9 cellular contexts compared by ENCODE assay signal in genomic region chr14:78254911-78255431, GRCh38.
DNase-seq lines count a peak whose midpoint lies in the region; TF ChIP-seq lines count a peak whose summit lies in the region.
"Had no signal": no experiment of that assay in that cellular context is flagged by ENCODE, and none has a peak within 500 bp of the region (broad histone marks: within the 10 kb centered on the region; RNA-seq: fewer than 3 reads in every experiment).

No MANE protein-coding gene starts in this region.

- H3K23ac ChIP-seq in mesendoderm (ENCODE audit: low read length), result no peak overlapping the region

- no peak overlapping the region for H2BK15ac ChIP-seq in mesendoderm (replicated peaks; ENCODE audit: low read depth)

- no CpG with 5 or more reads among the region's 9 CpGs for WGBS in mesendoderm (ENCODE audit: extremely low coverage, insufficient coverage, low lambda C conversion rate)

- H3K56ac ChIP-seq in mesendoderm (ENCODE audit: low read length), result no peak overlapping the region

- no peak overlapping the region for H3K18ac ChIP-seq in mesendoderm (ENCODE audit: low read length)

- no peak for TF ChIP-seq CTCF in colonic mucosa (IDR thresholded peaks at IDR 0.05)

- H3K27ac ChIP-seq in colonic mucosa (no peak overlapping the region), mesendoderm (ENCODE audit: low read depth, low read length) (no peak overlapping the region)
- H3K27ac ChIP-seq: HL-60 had no signal

- H3K27me3 ChIP-seq in colonic mucosa (no peaks in the 10 kb centered on the region), mesendoderm (ENCODE audit: insufficient read depth, low read length, poor library complexity) (no peaks in the 10 kb centered on the region)

- no peak overlapping the region for H3K4ac ChIP-seq in mesendoderm (ENCODE audit: low read depth, low read length)

- H4K8ac ChIP-seq in mesendoderm (ENCODE audit: low read depth, low read length), result no peak overlapping the region

- H3K79me2 ChIP-seq in mesendoderm (ENCODE audit: control insufficient read depth, insufficient read depth, low read length), result no peaks in the 10 kb centered on the region

- H3K4me1 ChIP-seq in colonic mucosa, result no peaks in the 10 kb centered on the region
- no peaks in the 10 kb centered on the region for H3K4me1 ChIP-seq in mesendoderm (ENCODE audit: control insufficient read depth, low read depth, low read length)

- no peak overlapping the region for H3K4me2 ChIP-seq in mesendoderm (ENCODE audit: low read length)

- DNase-seq in NCI-H146 (lab: John Stamatoyannopoulos, UW) (peak; percentile 52), NCI-H146 treated with DMSO at 0.1 percent for 48 hours (lab: John Stamatoyannopoulos, UW; ENCODE audit: unreplicated experiment) (no peak), NCI-H1092 treated with DMSO at 0.1 percent for 48 hours (lab: John Stamatoyannopoulos, UW) (peak; percentile 83), SW480 (ENCODE audit: low spot score) (peak; percentile 86), renal cortical epithelial cell (ENCODE audit: low read depth) (peak; percentile 97), colonic mucosa (no peak), mesendoderm (no peak), SIG-M5 treated with dmso at 0.1 percent for 504 hours (lab: John Stamatoyannopoulos, UW; ENCODE audit: unreplicated experiment) (no peak)

- no peak overlapping the region for H2BK120ac ChIP-seq in mesendoderm (ENCODE audit: low read depth, low read length)

- no peak overlapping the region for H2BK5ac ChIP-seq in mesendoderm (ENCODE audit: low read length)

- intact Hi-C loops in colonic mucosa (cut with DNase I), result no loop called here

- H3K9ac ChIP-seq in colonic mucosa (ENCODE audit: low read depth in 2 of 2, low read length in 2 of 2) (no peak overlapping the region), mesendoderm (ENCODE audit: low read length) (no peak overlapping the region)

- H3K4me3 ChIP-seq in colonic mucosa (no peak overlapping the region), mesendoderm (ENCODE audit: low read length) (no peak overlapping the region)

- no peak overlapping the region for H4K5ac ChIP-seq in mesendoderm (ENCODE audit: low read length)

- H3K79me1 ChIP-seq in mesendoderm (ENCODE audit: low read length), result no peaks in the 10 kb centered on the region

- no peaks in the 10 kb centered on the region for H3K36me3 ChIP-seq in colonic mucosa
- no peaks in the 10 kb centered on the region for H3K36me3 ChIP-seq in mesendoderm (ENCODE audit: control insufficient read depth, insufficient read depth, low read length)

- H2AK5ac ChIP-seq in mesendoderm (ENCODE audit: low read length), result no peak overlapping the region

- H3K9me3 ChIP-seq in colonic mucosa, result no peaks in the 10 kb centered on the region

Comparison
In these comparisons a context has a peak if more than half of its experiments do, and no peak if none do; other contexts are left out.
1. DNase-seq: peak in NCI-H146 (single experiment), NCI-H1092 treated with DMSO at 0.1 percent for 48 hours (single experiment), SW480 (single experiment) and renal cortical epithelial cell (single experiment); none in NCI-H146 treated with DMSO at 0.1 percent for 48 hours (single experiment), colonic mucosa (single experiment), mesendoderm (single experiment) and SIG-M5 treated with dmso at 0.1 percent for 504 hours (single experiment).